24 cellular contexts compared by ENCODE assay signal in genomic region chr1:244700808-244701207, GRCh38. TPM values are rescaled to one million over a fixed set of nuclear protein-coding genes. Genes with fewer than 3 reads are reported as not detected.
A peak's percentile ranks its signal among the peaks of the same experiment; 100 is the strongest.
DNase-seq lines count a peak whose midpoint lies in the region; ATAC-seq, FAIRE-seq and TF ChIP-seq lines count a peak whose summit lies in the region.
"Had no signal": no experiment of that assay in that cellular context is flagged by ENCODE, and none has a peak within 500 bp of the region (broad histone marks: within the 10 kb centered on the region; RNA-seq: fewer than 3 reads in every experiment).

No MANE protein-coding gene starts in this region.

- H3K27me3 ChIP-seq in HepG2 (ENCODE audit: control insufficient read depth in 1 of 2, insufficient read depth in 2 of 2, low read length in 2 of 2) (no peaks in the 10 kb centered on the region; a peak in 1 of 5 replicates), right lobe of liver (no peaks in the 10 kb centered on the region)
- H3K27me3 ChIP-seq: BLaER1 treated with 17β-estradiol and CSF1 and Interleukin-3, amounts not matched to agents 10 nM and 100 nM had no signal

- no peaks in the 10 kb centered on the region for H3K79me2 ChIP-seq in HepG2 (ENCODE audit: insufficient read depth, low read length)

- DNase-seq in HepG2 (ENCODE audit: low spot score): no peak
- DNase-seq in right lobe of liver: no peak
- no peak for DNase-seq in NCI-H146 (lab: John Stamatoyannopoulos, UW)
- DNase-seq: AML-193; Caco-2; Calu3; CD4-positive, alpha-beta T cell; CD8-positive, alpha-beta T cell; DMS 273 treated with DMSO at 0.1 percent for 48 hours; DMS153; DMS53; DMS79; DND-41; EL; GDM1 had no signal

- TF ChIP-seq POLR2A in HepG2 (IDR thresholded peaks at IDR 0.05; ENCODE audit: insufficient read depth in 1 of 2, low read depth in 2 of 2, low read length in 2 of 2) (no peak), right lobe of liver (IDR thresholded peaks at IDR 0.05) (no peak)

- H3K4me3 ChIP-seq in HepG2 (replicated peaks in 1 of 3; ENCODE audit: insufficient read depth in 1 of 3, low read depth in 2 of 3, low read length in 3 of 3): no peak overlapping the region
- H3K4me3 ChIP-seq in right lobe of liver: no peak overlapping the region
- H3K4me3 ChIP-seq: A549; BLaER1 treated with 17β-estradiol and CSF1 and Interleukin-3, amounts not matched to agents 10 nM and 100 nM; GM12878 had no signal

- no peak for TF ChIP-seq RAD21 in HepG2 (CRISPR knock-in tag; IDR thresholded peaks at IDR 0.05)

- TF ChIP-seq CTCF in HepG2 (CRISPR knock-in tag; IDR thresholded peaks at IDR 0.05): no peak
- TF ChIP-seq CTCF in right lobe of liver (IDR thresholded peaks at IDR 0.05): no peak

- no peak overlapping the region for H3K9ac ChIP-seq in HepG2 (ENCODE audit: insufficient read depth, low read depth, low read length)
- H3K9ac ChIP-seq: BLaER1 treated with 17β-estradiol and CSF1 and Interleukin-3, amounts not matched to agents 10 nM and 100 nM had no signal

- no peaks in the 10 kb centered on the region for H3K4me1 ChIP-seq in HepG2 (ENCODE audit: insufficient read depth, low read length)
- H3K4me1 ChIP-seq in right lobe of liver: no peaks in the 10 kb centered on the region
- H3K4me1 ChIP-seq: A549; BLaER1 treated with 17β-estradiol and CSF1 and Interleukin-3, amounts not matched to agents 10 nM and 100 nM; Caco-2 had no signal

- FAIRE-seq in HepG2 (lab: Jason Lieb, UNC) (no peak), TTC549 (lab: Jason Lieb, UNC) (peak; percentile 20)
- FAIRE-seq: A549, GM12878, GM12892, GM18507 had no signal

- no peak overlapping the region for H3K4me2 ChIP-seq in HepG2 (ENCODE audit: low read depth, low read length)
- H3K4me2 ChIP-seq: A549; BLaER1 treated with 17β-estradiol and CSF1 and Interleukin-3, amounts not matched to agents 10 nM and 100 nM had no signal

- no peak overlapping the region for H3K27ac ChIP-seq in HepG2 (ENCODE audit: extremely low read length, insufficient read depth, low read length)
- H3K27ac ChIP-seq in right lobe of liver: no peak overlapping the region
- H3K27ac ChIP-seq: 22Rv1; A549; BLaER1 treated with 17β-estradiol and CSF1 and Interleukin-3, amounts not matched to agents 10 nM and 100 nM; C4-2B had no signal

- in situ Hi-C loops in HepG2 (cut with HindIII; ENCODE audit: extremely low pct_ligation_motif_present, low pct_unique_long_range_greater_than_20kb): no loop called here

- no peaks in the 10 kb centered on the region for H4K20me1 ChIP-seq in HepG2 (ENCODE audit: insufficient read depth, low read length)

- CTCF ChIA-PET in HepG2 (lab: Yijun Ruan, JAX; ENCODE audit: low intra/inter-chr PET ratio, low total read pairs): no interaction called here

- intact Hi-C loops in HepG2 (cut with micrococcal nuclease; ENCODE audit: unreplicated experiment): no loop called here
- intact Hi-C loops in right lobe of liver (cut with DNase I): no loop called here

- no peak for ATAC-seq in HepG2
- no peak for ATAC-seq in right lobe of liver
- ATAC-seq in HG02885 (IDR thresholded peaks at IDR 0.05; ENCODE audit: poor library complexity, unreplicated experiment): no peak
- ATAC-seq: A549; CD8-positive, alpha-beta T cell; GM12878 had no signal

- no peaks in the 10 kb centered on the region for H3K9me3 ChIP-seq in HepG2 (ENCODE audit: low read length)
- H3K9me3 ChIP-seq in right lobe of liver: no peaks in the 10 kb centered on the region
- H3K9me3 ChIP-seq: A549, Caco-2 had no signal

- TF ChIP-seq EP300 in HepG2 (IDR thresholded peaks at IDR 0.05; ENCODE audit: low read depth in 2 of 2, low read length in 2 of 2) (no peak), HepG2 (CRISPR knock-in tag; IDR thresholded peaks at IDR 0.05; ENCODE audit: borderline replicate concordance) (no peak)

- no peak overlapping the region for H2AFZ ChIP-seq in HepG2 (ENCODE audit: low read length)

- 86% methylated on average over 1 of the region's 1 CpG for WGBS in HepG2 (ENCODE audit: low lambda C conversion rate)
- 93% methylated on average over 1 of the region's 1 CpG for WGBS in right lobe of liver (ENCODE audit: insufficient coverage, low coverage, low lambda C conversion rate, missing lambda C conversion rate)

- peaks cover 7 to 32% of the 10 kb centered on the region in 2 experiments; a peak in 4 of 5 replicates for H3K36me3 ChIP-seq in HepG2 (replicated peaks in 1 of 2; ENCODE audit: control insufficient read depth in 1 of 2, insufficient read depth in 2 of 2, low read length in 2 of 2)
- H3K36me3 ChIP-seq in right lobe of liver: peaks cover 0 to 14% (median 3%) of the 10 kb centered on the region in 4 donors

- no TSS peak for BruUV-seq in HepG2 (replicated peaks; lab: Mats Ljungman, UMichigan)

- POLR2A ChIA-PET in HepG2 (lab: Yijun Ruan, JAX): no interaction called here

TF ChIP-seq in HepG2, 621 proteins besides CTCF, POLR2A, EP300 and RAD21:
- TF ChIP-seq SP1 (IDR thresholded peaks at IDR 0.05) (no peak), SP1 (CRISPR knock-in tag; IDR thresholded peaks at IDR 0.05) (no peak), PHF5A (CRISPR knock-in tag; IDR thresholded peaks at IDR 0.05; ENCODE audit: low read depth, unreplicated experiment) (no peak), WIZ (CRISPR knock-in tag; IDR thresholded peaks at IDR 0.05) (no peak), REXO4 (CRISPR knock-in tag; IDR thresholded peaks at IDR 0.05; ENCODE audit: borderline replicate concordance) (no peak), AHR (CRISPR knock-in tag; IDR thresholded peaks at IDR 0.05) (no peak), ZNF256 (CRISPR knock-in tag; conservative IDR thresholded peaks at IDR 0.05) (peak; percentile 93)

RNA-seq across cellular contexts. Expression of gene DESI2, which starts 47.9 kb away (rescaled TPM):
- total RNA-seq in HepG2 (2016; rRNA removed; fragmentation: Illumina TruSeq; extraction: Trizol) (42.2 and 62.0 TPM in 2 replicates), right lobe of liver (10 to 100 TPM in 3 of 6 experiments, 1 to 10 TPM in 3; 7.0 to 14.2 (median 9.9) TPM)
- 11.7 and 12.7 TPM in 2 replicates for total RNA-seq in HepG2 (2016; cell fraction: cytosol; rRNA removed; fragmentation: Illumina TruSeq; extraction: Trizol; ENCODE audit: low read depth)
- 44.8 and 60.2 TPM in 2 replicates for total RNA-seq in HepG2 (2016; cell fraction: insoluble cytoplasmic fraction; rRNA removed; fragmentation: Illumina TruSeq; extraction: Trizol)
- 54.1 and 54.6 TPM in 2 replicates for total RNA-seq in HepG2 (2016; cell fraction: membrane; rRNA removed; fragmentation: Illumina TruSeq; extraction: Trizol)
- total RNA-seq in HepG2 (2016; cell fraction: nucleus; rRNA removed; fragmentation: Illumina TruSeq; extraction: Trizol): 28.8 and 30.7 TPM in 2 replicates
- 18.6 and 23.1 TPM in 2 replicates for polyA plus RNA-seq in HepG2 (2011; rRNA removed)
- polyA plus RNA-seq in HepG2 (2011; cell fraction: cytosol; rRNA removed): 12.6 and 15.7 TPM in 2 replicates
- polyA plus RNA-seq in HepG2 (2011; cell fraction: nucleus; rRNA removed): 13.1 and 14.0 TPM in 2 replicates
- polyA plus RNA-seq in HepG2 (2012): 20.9 and 26.0 TPM in 2 replicates
- polyA plus RNA-seq in HepG2 (2016; cell fraction: cytosol; fragmentation: Illumina TruSeq; extraction: Trizol; ENCODE audit: low read depth): 10.7 and 11.8 TPM in 2 replicates
- polyA plus RNA-seq in HepG2 (2016; cell fraction: insoluble cytoplasmic fraction; fragmentation: Illumina TruSeq; extraction: Trizol; ENCODE audit: low read depth): 46.8 and 48.5 TPM in 2 replicates
- polyA plus RNA-seq in HepG2 (2016; cell fraction: membrane; fragmentation: Illumina TruSeq; extraction: Trizol; ENCODE audit: low read depth): 33.3 and 35.0 TPM in 2 replicates
- polyA plus RNA-seq in HepG2 (2016; cell fraction: nucleus; fragmentation: Illumina TruSeq; extraction: Trizol; ENCODE audit: insufficient read depth, low read depth): 30.2 and 30.6 TPM in 2 replicates
- 29.7 and 33.1 TPM in 2 replicates for polyA minus RNA-seq in HepG2 (2011; rRNA and poly(A)+ RNA removed; ENCODE audit: low replicate concordance)
- 27.0 and 27.9 TPM in 2 replicates for polyA minus RNA-seq in HepG2 (2011; cell fraction: cytosol; rRNA and poly(A)+ RNA removed)
- 35.4 and 40.3 TPM in 2 replicates for polyA minus RNA-seq in HepG2 (2011; cell fraction: nucleus; rRNA and poly(A)+ RNA removed)
